Comparison of ENCODE assay signal across 14 cellular contexts in the genomic region with DNA sequence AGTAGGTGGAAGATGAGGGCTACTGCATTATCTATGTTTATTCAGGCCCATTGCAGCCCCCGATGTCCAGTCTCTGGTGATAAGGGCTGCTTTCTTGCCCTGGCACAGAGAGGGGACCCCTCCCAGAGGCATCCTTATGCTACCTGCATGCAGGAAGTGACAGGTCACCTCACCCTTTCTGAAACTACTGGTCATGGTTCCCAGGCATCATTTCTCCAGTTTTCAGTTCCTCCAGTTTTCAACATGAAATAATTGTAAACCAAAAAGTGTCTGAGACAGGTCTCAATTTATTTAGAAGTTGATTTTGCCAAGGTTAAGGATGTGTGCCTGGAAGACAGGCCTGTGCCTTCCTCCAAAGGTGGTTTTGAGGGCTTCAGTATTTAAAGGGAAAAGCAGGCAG. TPM values are rescaled to one million over a fixed set of nuclear protein-coding genes. Genes with fewer than 3 reads are reported as not detected.
DNase-seq lines count a peak whose midpoint lies in the region; ATAC-seq, FAIRE-seq and TF ChIP-seq lines count a peak whose summit lies in the region.
"Had no signal": no experiment of that assay in that cellular context is flagged by ENCODE, and none has a peak within 500 bp of the region (broad histone marks: within the 10 kb centered on the region; RNA-seq: fewer than 3 reads in every experiment).

No MANE protein-coding gene starts in this region.

- H3K4me1 ChIP-seq in right atrium auricular region (peaks cover 0 to 5% of the 10 kb centered on the region in 2 donors), GM12878 (ENCODE audit: control insufficient read depth, insufficient read depth, low read length) (peaks cover 18% of the 10 kb centered on the region)

- peak overlapping the region; percentile 69 for H3K27ac Mint-ChIP-seq in neural crest cell (ENCODE audit: unreplicated experiment)
- H3K27ac Mint-ChIP-seq in activated naive CD4-positive, alpha-beta T cell treated with anti-CD3 and anti-CD28 coated beads for 36 hours = no peak overlapping the region
- H3K27ac Mint-ChIP-seq: CD4-positive, CD25-positive, alpha-beta regulatory T cell; HFFc6 had no signal

- no peak overlapping the region for H2AFZ ChIP-seq in GM12878 (ENCODE audit: control insufficient read depth, low read depth, low read length)

- peaks cover under 1% of the 10 kb centered on the region for H3K9me3 Mint-ChIP-seq in neural crest cell
- peaks cover 6% of the 10 kb centered on the region for H3K9me3 Mint-ChIP-seq in activated naive CD4-positive, alpha-beta T cell treated with anti-CD3 and anti-CD28 coated beads for 36 hours

- WGBS in GM12878 (ENCODE audit: insufficient coverage, insufficient replicate concordance, low lambda C conversion rate, missing lambda C conversion rate) = 0% methylated on average over 1 of the region's 1 CpG

- no peak for FAIRE-seq in GM12878 (lab: Jason Lieb, UNC)
- FAIRE-seq: HepG2, HTR-8/SVneo had no signal

- H3K27ac ChIP-seq in right atrium auricular region (no peak overlapping the region), GM12878 (ENCODE audit: control insufficient read depth, insufficient read depth) (no peak overlapping the region)
- H3K27ac ChIP-seq: BLaER1 treated with 17β-estradiol and CSF1 and Interleukin-3, amounts not matched to agents 10 nM and 100 nM had no signal

- peaks cover 0 to 4% of the 10 kb centered on the region in 2 donors for H3K9me3 ChIP-seq in right atrium auricular region
- H3K9me3 ChIP-seq in GM12878 (replicated peaks; ENCODE audit: control insufficient read depth, insufficient read depth, low read length) = peaks cover 5% of the 10 kb centered on the region

- in situ Hi-C loops in GM12878 (cut with MboI) = no loop called here

- peak; percentile 49 for ATAC-seq in GM12878
- ATAC-seq: HepG2 had no signal

- CTCF ChIA-PET in GM12878 (lab: Yijun Ruan, JAX) = interaction anchor here (0.6 kb wide), 1 partner anchor 360 kb away, joined by 4 read pairs; no protein-coding TSS in a partner anchor
- CTCF ChIA-PET in activated naive CD4-positive, alpha-beta T cell treated with anti-CD3 and anti-CD28 coated beads for 36 hours (lab: Charles Lee) = no interaction called here

- TF ChIP-seq RAD21 in GM12878 (IDR thresholded peaks at IDR 0.05; ENCODE audit: insufficient read depth, low read depth, low read length) = no peak

- H3K36me3 ChIP-seq in right atrium auricular region (no peaks in the 10 kb centered on the region), GM12878 (ENCODE audit: control insufficient read depth in 2 of 2, insufficient read depth in 2 of 2, low read length in 1 of 2) (no peaks in the 10 kb centered on the region)
- H3K36me3 ChIP-seq: BLaER1 treated with 17β-estradiol and CSF1 and Interleukin-3, amounts not matched to agents 10 nM and 100 nM had no signal

- H4K20me1 ChIP-seq in GM12878 (ENCODE audit: control insufficient read depth, insufficient read depth) = no peaks in the 10 kb centered on the region

- TF ChIP-seq POLR2A in GM12878 (IDR thresholded peaks at IDR 0.05; ENCODE audit: low read depth, low read length) = no peak

- intact Hi-C loops in cardiac septum (cut with DNase I) = no loop called here
- intact Hi-C loops in GM12878 (cut with micrococcal nuclease; ENCODE audit: unreplicated experiment) = no loop called here
- intact Hi-C loops in activated naive CD4-positive, alpha-beta T cell treated with anti-CD3 and anti-CD28 coated beads for 36 hours (cut with micrococcal nuclease) = no loop called here

- H3K4me2 ChIP-seq in GM12878 (ENCODE audit: control insufficient read depth, insufficient read depth) = peak overlapping the region; percentile 11; the same call in 1 of the 2 replicates

- H3K4me3 Mint-ChIP-seq in neural crest cell = no peak overlapping the region
- H3K4me3 Mint-ChIP-seq in activated naive CD4-positive, alpha-beta T cell treated with anti-CD3 and anti-CD28 coated beads for 36 hours = no peak overlapping the region
- H3K4me3 Mint-ChIP-seq: CD4-positive, CD25-positive, alpha-beta regulatory T cell; HFFc6 had no signal

- peaks cover 19% of the 10 kb centered on the region for H3K4me1 Mint-ChIP-seq in neural crest cell
- no peaks in the 10 kb centered on the region for H3K4me1 Mint-ChIP-seq in activated naive CD4-positive, alpha-beta T cell treated with anti-CD3 and anti-CD28 coated beads for 36 hours (ENCODE audit: low read depth)
- H3K4me1 Mint-ChIP-seq: CD4-positive, CD25-positive, alpha-beta regulatory T cell had no signal

- DNase-seq in cardiac septum (ENCODE audit: low spot score) = peak; percentile 9
- DNase-seq in right atrium auricular region (ENCODE audit: low spot score) = no peak
- no peak for DNase-seq in GM12878 (ENCODE audit: low read depth, low spot score)
- DNase-seq in neural crest cell (ENCODE audit: low read depth, low spot score) = no peak
- no peak for DNase-seq in DMS153 treated with DMSO at 0.1 percent for 48 hours (lab: John Stamatoyannopoulos, UW; ENCODE audit: unreplicated experiment)
- DNase-seq in activated naive CD4-positive, alpha-beta T cell treated with anti-CD3 and anti-CD28 coated beads for 36 hours = no peak
- DNase-seq in SHP77 (lab: John Stamatoyannopoulos, UW) = no peak
- DNase-seq: ACHN; CD4-positive, CD25-positive, alpha-beta regulatory T cell; HCEC 1CT; HFFc6 had no signal

- SMC1A ChIA-PET in GM12878 (lab: Charles Lee; ENCODE audit: uncharacterized antibody, unreplicated experiment) = no interaction called here

- H3K27me3 ChIP-seq in right atrium auricular region (no peaks in the 10 kb centered on the region), GM12878 (replicated peaks in 1 of 2; ENCODE audit: control insufficient read depth in 2 of 2, insufficient read depth in 2 of 2, low read length in 1 of 2) (no peaks in the 10 kb centered on the region)
- H3K27me3 ChIP-seq: BLaER1 treated with 17β-estradiol and CSF1 and Interleukin-3, amounts not matched to agents 10 nM and 100 nM had no signal

- no peaks in the 10 kb centered on the region for H3K79me2 ChIP-seq in GM12878 (ENCODE audit: control insufficient read depth, insufficient read depth, low read length)

- H3K4me3 ChIP-seq in right atrium auricular region (no peak overlapping the region), GM12878 (no peak overlapping the region)
- H3K4me3 ChIP-seq: BLaER1 treated with 17β-estradiol and CSF1 and Interleukin-3, amounts not matched to agents 10 nM and 100 nM had no signal

- no peak overlapping the region for H3K9ac ChIP-seq in GM12878 (ENCODE audit: control insufficient read depth, insufficient read depth, low read length)
- H3K9ac ChIP-seq: BLaER1 treated with 17β-estradiol and CSF1 and Interleukin-3, amounts not matched to agents 10 nM and 100 nM had no signal

- TF ChIP-seq EP300 in GM12878 (IDR thresholded peaks at IDR 0.05; ENCODE audit: borderline replicate concordance in 1 of 2, control insufficient read depth in 1 of 2, low read depth in 2 of 2, low read length in 2 of 2) = no peak

- TF ChIP-seq CTCF in right atrium auricular region (IDR thresholded peaks at IDR 0.05) = no peak
- no peak for TF ChIP-seq CTCF in GM12878 (IDR thresholded peaks at IDR 0.05 in 2 of 3, conservative IDR thresholded peaks at IDR 0.05 in 1 of 3; ENCODE audit: control insufficient read depth in 2 of 3, extremely low read depth in 1 of 3, insufficient read depth in 1 of 3, low read depth in 3 of 3, low read length in 3 of 3)
- no peak for TF ChIP-seq CTCF in neural crest cell (conservative IDR thresholded peaks at IDR 0.05)

- BruUV-seq in GM12878 (replicated peaks; lab: Mats Ljungman, UMichigan) = no TSS peak

- no peaks in the 10 kb centered on the region for H3K36me3 Mint-ChIP-seq in neural crest cell (ENCODE audit: low read depth)
- H3K36me3 Mint-ChIP-seq in activated naive CD4-positive, alpha-beta T cell treated with anti-CD3 and anti-CD28 coated beads for 36 hours (ENCODE audit: low read depth) = no peaks in the 10 kb centered on the region
- H3K36me3 Mint-ChIP-seq: CD4-positive, CD25-positive, alpha-beta regulatory T cell had no signal

- RAD21 ChIA-PET in GM12878 (lab: Charles Lee; ENCODE audit: unreplicated experiment) = interaction anchor here (0.6 kb wide), 1 partner anchor 120 kb away, joined by 3 read pairs; no protein-coding TSS in a partner anchor

- POLR2A ChIA-PET in GM12878 (lab: Charles Lee) = no interaction called here

- no peaks in the 10 kb centered on the region for H3K27me3 Mint-ChIP-seq in neural crest cell (ENCODE audit: low read depth)
- H3K27me3 Mint-ChIP-seq in activated naive CD4-positive, alpha-beta T cell treated with anti-CD3 and anti-CD28 coated beads for 36 hours (ENCODE audit: low read depth) = peaks cover 4% of the 10 kb centered on the region

TF ChIP-seq in GM12878, 131 proteins besides CTCF, POLR2A, EP300 and RAD21 (continues in another document):
- TF ChIP-seq RUNX3 (IDR thresholded peaks at IDR 0.05; ENCODE audit: low read length) (0 out of 2 replicates have a peak, but pooled peaks have one; percentile 5), SPI1 (IDR thresholded peaks at IDR 0.05; ENCODE audit: borderline replicate concordance, insufficient read depth, low read depth, low read length) (peak; percentile 33; the same call in 1 of the 2 replicates)

RNA-seq across cellular contexts. Expression of a gene that starts 57.0 kb away (rescaled TPM):
- total RNA-seq in cardiac septum = 171 TPM
- total RNA-seq in right atrium auricular region = 10 to 100 TPM; 67.0 to 99.2 TPM
- total RNA-seq in GM12878 (2013; cell fraction: nucleolus; rRNA removed) = 360 and 399 TPM in 2 replicates
- 10.8 and 11.0 TPM in 2 replicates for total RNA-seq in GM12878 (2014; rRNA removed)
- 9.3 and 10.0 TPM in 2 replicates for total RNA-seq in GM12878 (2014; rRNA removed; fragmentation: Illumina TruSeq; extraction: Trizol)
- total RNA-seq in GM12878 (2021) = 12.5 and 14.3 TPM in 2 replicates
- 11.8 TPM for polyA plus RNA-seq in GM12878 (2011; ENCODE audit: low read depth)
- 37.8 and 37.9 TPM in 2 replicates for polyA plus RNA-seq in GM12878 (2011; rRNA removed)
- 28.5 and 29.7 TPM in 2 replicates for polyA plus RNA-seq in GM12878 (2011; cell fraction: cytosol; rRNA removed)
- polyA plus RNA-seq in GM12878 (2011; cell fraction: nucleus; rRNA removed) = 203 and 245 TPM in 2 replicates
- 20.7 and 24.8 TPM in 2 replicates for polyA plus RNA-seq in GM12878 (2012)
- 8.7 and 12.5 TPM in 2 replicates for polyA plus RNA-seq in GM12878 (2014; fragmentation: Illumina TruSeq; extraction: Trizol)
- polyA plus RNA-seq in GM12878 (2014; fragmentation: Nextera tagmentation; extraction: Ambion mirVana) = 1 to 10 TPM; 1.1 to 1.4 TPM
- polyA plus RNA-seq in GM12878 (2014; rRNA removed) = 11.8 and 12.6 TPM in 2 replicates
- 10 to 100 TPM; 16.8 to 18.1 TPM for polyA plus RNA-seq in GM12878 (2016; fragmentation: Nextera tagmentation; extraction: Ambion mirVana)
- 49.3 and 55.4 TPM in 2 replicates for polyA minus RNA-seq in GM12878 (2011; rRNA and poly(A)+ RNA removed)
- 17.2 and 19.4 TPM in 2 replicates for polyA minus RNA-seq in GM12878 (2011; cell fraction: cytosol; rRNA and poly(A)+ RNA removed)
- polyA minus RNA-seq in GM12878 (2011; cell fraction: nucleus; rRNA and poly(A)+ RNA removed) = 57.9 and 82.0 TPM in 2 replicates
- total RNA-seq in neural crest cell = 146 and 147 TPM in 2 replicates
- total RNA-seq in activated naive CD4-positive, alpha-beta T cell treated with anti-CD3 and anti-CD28 coated beads for 36 hours = 10 to 100 TPM; 44.8 to 52.7 TPM
